ENCODE assay signal across 1 cellular context in the genomic region with DNA sequence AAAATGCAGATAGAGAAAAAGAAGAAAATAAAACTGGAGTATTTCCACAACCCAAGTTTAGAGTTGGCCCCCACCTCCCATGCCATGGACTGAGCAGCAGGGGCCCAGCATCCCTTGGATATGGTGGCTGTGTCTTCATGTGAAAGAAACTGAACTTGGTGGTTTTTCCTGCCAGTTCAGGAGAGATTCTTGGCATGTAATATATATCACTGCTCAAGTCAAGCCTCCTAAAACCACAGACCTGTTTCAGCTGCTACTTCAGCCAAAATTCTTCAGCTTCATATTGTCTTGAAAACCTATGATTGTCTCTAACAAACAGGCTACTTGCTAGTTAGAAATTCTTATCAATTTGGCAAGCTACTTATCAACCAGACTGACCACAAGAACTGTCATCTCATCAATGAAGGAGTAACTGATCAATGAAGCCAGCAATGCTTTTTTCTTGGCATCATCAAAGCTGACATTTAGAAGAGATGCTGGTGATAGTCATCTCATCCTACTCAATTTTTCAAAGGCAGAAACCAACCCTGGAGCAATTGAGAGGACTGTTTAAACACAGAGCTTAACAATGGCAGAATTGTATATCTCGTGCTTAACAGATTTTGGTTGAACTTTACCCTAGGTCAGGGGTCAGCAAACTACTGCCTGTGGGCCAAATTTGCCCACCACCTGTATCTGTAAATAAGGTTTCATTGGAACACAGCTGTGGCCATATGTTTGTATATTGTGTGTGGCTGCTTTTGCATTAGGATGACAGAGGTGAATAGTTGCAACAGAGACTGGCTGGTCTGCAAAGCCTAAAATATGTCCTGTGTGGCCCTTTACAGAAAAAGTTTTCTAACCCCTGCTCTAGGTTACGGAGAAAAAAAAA.
TF ChIP-seq lines count a peak whose summit lies in the region.

No MANE protein-coding gene starts in this region.

TF ChIP-seq in HepG2, 621 proteins besides CTCF, POLR2A, EP300 and RAD21 (continued from another document and continues in another):
- TF ChIP-seq, protein P1, sequence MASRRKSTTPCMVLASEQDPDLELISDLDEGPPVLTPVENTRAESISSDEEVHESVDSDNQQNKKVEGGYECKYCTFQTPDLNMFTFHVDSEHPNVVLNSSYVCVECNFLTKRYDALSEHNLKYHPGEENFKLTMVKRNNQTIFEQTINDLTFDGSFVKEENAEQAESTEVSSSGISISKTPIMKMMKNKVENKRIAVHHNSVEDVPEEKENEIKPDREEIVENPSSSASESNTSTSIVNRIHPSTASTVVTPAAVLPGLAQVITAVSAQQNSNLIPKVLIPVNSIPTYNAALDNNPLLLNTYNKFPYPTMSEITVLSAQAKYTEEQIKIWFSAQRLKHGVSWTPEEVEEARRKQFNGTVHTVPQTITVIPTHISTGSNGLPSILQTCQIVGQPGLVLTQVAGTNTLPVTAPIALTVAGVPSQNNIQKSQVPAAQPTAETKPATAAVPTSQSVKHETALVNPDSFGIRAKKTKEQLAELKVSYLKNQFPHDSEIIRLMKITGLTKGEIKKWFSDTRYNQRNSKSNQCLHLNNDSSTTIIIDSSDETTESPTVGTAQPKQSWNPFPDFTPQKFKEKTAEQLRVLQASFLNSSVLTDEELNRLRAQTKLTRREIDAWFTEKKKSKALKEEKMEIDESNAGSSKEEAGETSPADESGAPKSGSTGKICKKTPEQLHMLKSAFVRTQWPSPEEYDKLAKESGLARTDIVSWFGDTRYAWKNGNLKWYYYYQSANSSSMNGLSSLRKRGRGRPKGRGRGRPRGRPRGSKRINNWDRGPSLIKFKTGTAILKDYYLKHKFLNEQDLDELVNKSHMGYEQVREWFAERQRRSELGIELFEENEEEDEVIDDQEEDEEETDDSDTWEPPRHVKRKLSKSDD (CRISPR knock-in tag; IDR thresholded peaks at IDR 0.05; ENCODE audit: low read depth), result peak; percentile 81
- TF ChIP-seq PHF8 (CRISPR knock-in tag; IDR thresholded peaks at IDR 0.05) (no peak), EEA1 (CRISPR knock-in tag; IDR thresholded peaks at IDR 0.05; ENCODE audit: borderline replicate concordance) (no peak), HDAC6 (IDR thresholded peaks at IDR 0.05; ENCODE audit: low read depth, low read length) (no peak), PBX2 (CRISPR knock-in tag; IDR thresholded peaks at IDR 0.05) (peak; percentile 68; the same call in 1 of the 2 replicates), HNRNPK (IDR thresholded peaks at IDR 0.05; ENCODE audit: low read depth, low read length, poor library complexity, severe bottlenecking) (no peak), U2AF2 (IDR thresholded peaks at IDR 0.05; ENCODE audit: low read depth, low read length) (no peak), ARNT2 (CRISPR knock-in tag; IDR thresholded peaks at IDR 0.05; ENCODE audit: low read depth) (peak; percentile 85; the same call in 1 of the 2 replicates), KLF13 (CRISPR knock-in tag; IDR thresholded peaks at IDR 0.05) (no peak), AKAP8 (CRISPR knock-in tag; IDR thresholded peaks at IDR 0.05) (no peak), NBN (conservative IDR thresholded peaks at IDR 0.05) (no peak), ZMAT5 (CRISPR knock-in tag; IDR thresholded peaks at IDR 0.05; ENCODE audit: borderline replicate concordance, low read depth) (no peak), NR0B2 (CRISPR knock-in tag; IDR thresholded peaks at IDR 0.05) (no peak), MNT (IDR thresholded peaks at IDR 0.05) (peak; percentile 72), KDM2A (CRISPR knock-in tag; IDR thresholded peaks at IDR 0.05; ENCODE audit: borderline replicate concordance, low read depth) (no peak), HOMEZ (CRISPR knock-in tag; IDR thresholded peaks at IDR 0.05; ENCODE audit: low read depth) (no peak)
- TF ChIP-seq, protein P2, sequence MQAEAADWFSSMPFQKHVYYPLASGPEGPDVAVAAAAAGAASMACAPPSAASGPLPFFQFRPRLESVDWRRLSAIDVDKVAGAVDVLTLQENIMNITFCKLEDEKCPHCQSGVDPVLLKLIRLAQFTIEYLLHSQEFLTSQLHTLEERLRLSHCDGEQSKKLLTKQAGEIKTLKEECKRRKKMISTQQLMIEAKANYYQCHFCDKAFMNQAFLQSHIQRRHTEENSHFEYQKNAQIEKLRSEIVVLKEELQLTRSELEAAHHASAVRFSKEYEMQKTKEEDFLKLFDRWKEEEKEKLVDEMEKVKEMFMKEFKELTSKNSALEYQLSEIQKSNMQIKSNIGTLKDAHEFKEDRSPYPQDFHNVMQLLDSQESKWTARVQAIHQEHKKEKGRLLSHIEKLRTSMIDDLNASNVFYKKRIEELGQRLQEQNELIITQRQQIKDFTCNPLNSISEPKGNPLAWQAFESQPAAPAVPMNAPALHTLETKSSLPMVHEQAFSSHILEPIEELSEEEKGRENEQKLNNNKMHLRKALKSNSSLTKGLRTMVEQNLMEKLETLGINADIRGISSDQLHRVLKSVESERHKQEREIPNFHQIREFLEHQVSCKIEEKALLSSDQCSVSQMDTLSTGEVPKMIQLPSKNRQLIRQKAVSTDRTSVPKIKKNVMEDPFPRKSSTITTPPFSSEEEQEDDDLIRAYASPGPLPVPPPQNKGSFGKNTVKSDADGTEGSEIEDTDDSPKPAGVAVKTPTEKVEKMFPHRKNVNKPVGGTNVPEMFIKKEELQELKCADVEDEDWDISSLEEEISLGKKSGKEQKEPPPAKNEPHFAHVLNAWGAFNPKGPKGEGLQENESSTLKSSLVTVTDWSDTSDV (CRISPR knock-in tag; IDR thresholded peaks at IDR 0.05), result no peak
- TF ChIP-seq, protein P3, sequence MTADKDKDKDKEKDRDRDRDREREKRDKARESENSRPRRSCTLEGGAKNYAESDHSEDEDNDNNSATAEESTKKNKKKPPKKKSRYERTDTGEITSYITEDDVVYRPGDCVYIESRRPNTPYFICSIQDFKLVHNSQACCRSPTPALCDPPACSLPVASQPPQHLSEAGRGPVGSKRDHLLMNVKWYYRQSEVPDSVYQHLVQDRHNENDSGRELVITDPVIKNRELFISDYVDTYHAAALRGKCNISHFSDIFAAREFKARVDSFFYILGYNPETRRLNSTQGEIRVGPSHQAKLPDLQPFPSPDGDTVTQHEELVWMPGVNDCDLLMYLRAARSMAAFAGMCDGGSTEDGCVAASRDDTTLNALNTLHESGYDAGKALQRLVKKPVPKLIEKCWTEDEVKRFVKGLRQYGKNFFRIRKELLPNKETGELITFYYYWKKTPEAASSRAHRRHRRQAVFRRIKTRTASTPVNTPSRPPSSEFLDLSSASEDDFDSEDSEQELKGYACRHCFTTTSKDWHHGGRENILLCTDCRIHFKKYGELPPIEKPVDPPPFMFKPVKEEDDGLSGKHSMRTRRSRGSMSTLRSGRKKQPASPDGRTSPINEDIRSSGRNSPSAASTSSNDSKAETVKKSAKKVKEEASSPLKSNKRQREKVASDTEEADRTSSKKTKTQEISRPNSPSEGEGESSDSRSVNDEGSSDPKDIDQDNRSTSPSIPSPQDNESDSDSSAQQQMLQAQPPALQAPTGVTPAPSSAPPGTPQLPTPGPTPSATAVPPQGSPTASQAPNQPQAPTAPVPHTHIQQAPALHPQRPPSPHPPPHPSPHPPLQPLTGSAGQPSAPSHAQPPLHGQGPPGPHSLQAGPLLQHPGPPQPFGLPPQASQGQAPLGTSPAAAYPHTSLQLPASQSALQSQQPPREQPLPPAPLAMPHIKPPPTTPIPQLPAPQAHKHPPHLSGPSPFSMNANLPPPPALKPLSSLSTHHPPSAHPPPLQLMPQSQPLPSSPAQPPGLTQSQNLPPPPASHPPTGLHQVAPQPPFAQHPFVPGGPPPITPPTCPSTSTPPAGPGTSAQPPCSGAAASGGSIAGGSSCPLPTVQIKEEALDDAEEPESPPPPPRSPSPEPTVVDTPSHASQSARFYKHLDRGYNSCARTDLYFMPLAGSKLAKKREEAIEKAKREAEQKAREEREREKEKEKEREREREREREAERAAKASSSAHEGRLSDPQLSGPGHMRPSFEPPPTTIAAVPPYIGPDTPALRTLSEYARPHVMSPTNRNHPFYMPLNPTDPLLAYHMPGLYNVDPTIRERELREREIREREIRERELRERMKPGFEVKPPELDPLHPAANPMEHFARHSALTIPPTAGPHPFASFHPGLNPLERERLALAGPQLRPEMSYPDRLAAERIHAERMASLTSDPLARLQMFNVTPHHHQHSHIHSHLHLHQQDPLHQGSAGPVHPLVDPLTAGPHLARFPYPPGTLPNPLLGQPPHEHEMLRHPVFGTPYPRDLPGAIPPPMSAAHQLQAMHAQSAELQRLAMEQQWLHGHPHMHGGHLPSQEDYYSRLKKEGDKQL (CRISPR knock-in tag; IDR thresholded peaks at IDR 0.05; ENCODE audit: low read depth), result peak; percentile 97
- TF ChIP-seq, protein P4, sequence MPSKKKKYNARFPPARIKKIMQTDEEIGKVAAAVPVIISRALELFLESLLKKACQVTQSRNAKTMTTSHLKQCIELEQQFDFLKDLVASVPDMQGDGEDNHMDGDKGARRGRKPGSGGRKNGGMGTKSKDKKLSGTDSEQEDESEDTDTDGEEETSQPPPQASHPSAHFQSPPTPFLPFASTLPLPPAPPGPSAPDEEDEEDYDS (CRISPR knock-in tag; IDR thresholded peaks at IDR 0.05), result peak; percentile 65; the same call in 1 of the 2 replicates
- TF ChIP-seq, protein P5, sequence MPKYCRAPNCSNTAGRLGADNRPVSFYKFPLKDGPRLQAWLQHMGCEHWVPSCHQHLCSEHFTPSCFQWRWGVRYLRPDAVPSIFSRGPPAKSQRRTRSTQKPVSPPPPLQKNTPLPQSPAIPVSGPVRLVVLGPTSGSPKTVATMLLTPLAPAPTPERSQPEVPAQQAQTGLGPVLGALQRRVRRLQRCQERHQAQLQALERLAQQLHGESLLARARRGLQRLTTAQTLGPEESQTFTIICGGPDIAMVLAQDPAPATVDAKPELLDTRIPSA (CRISPR knock-in tag; IDR thresholded peaks at IDR 0.05; ENCODE audit: borderline replicate concordance), result no peak
